ENCODE assay signal across 1 cellular context in genomic region chr1:113041569-113042335, GRCh38.
TF ChIP-seq lines count a peak whose summit lies in the region.

No MANE protein-coding gene starts in this region.

TF ChIP-seq in HCT116, 20 proteins besides CTCF, POLR2A, EP300 and RAD21 (continued from another document):
- no peak for TF ChIP-seq TCF7L2 (IDR thresholded peaks at IDR 0.05; ENCODE audit: borderline replicate concordance, extremely low read depth, insufficient read depth, insufficient read length)
- no peak for TF ChIP-seq REST (IDR thresholded peaks at IDR 0.05; ENCODE audit: low read depth)
- no peak for TF ChIP-seq ELF1 (IDR thresholded peaks at IDR 0.05; ENCODE audit: borderline replicate concordance, low read depth)
TF ChIP-seq in HCT116: peak in this region for 0.
